In the genomic region with DNA sequence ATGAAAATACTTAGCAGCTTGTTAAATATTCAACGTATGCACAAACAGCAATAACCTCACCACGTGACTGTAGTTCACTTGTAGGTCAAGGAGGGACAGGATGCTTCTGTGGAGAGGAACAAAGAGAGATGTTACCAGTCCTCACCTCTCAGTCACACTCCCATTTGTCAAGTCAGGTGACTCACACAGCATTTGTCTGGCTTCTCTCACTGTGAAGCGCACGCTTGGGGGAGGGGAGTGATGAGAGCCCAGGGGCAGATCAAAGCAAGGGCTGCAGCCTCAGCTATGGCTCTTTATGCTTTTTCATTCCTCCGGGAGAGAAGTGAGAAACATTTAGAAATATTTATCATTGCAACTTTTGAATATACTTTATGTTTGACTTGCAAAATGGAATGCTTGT, we compare ENCODE assay signal across 8 cellular contexts. TPM values are rescaled to one million over a fixed set of nuclear protein-coding genes. Genes with fewer than 3 reads are reported as not detected.
DNase-seq lines count a peak whose midpoint lies in the region; ATAC-seq and TF ChIP-seq lines count a peak whose summit lies in the region.

No MANE protein-coding gene starts in this region.

- H3K27ac ChIP-seq in CD4-positive, alpha-beta T cell (ENCODE audit: low read depth, low read length) = no peak overlapping the region
- no peak overlapping the region for H3K27ac ChIP-seq in GM23338 (ENCODE audit: low read depth)

- no peak overlapping the region for H3K27ac Mint-ChIP-seq in CD4-positive, alpha-beta T cell
- H3K27ac Mint-ChIP-seq in GM23338 (no peak overlapping the region), osteocyte (ENCODE audit: unreplicated experiment) (no peak overlapping the region)

- H3K9me3 Mint-ChIP-seq in CD4-positive, alpha-beta T cell = no peaks in the 10 kb centered on the region
- H3K9me3 Mint-ChIP-seq in GM23338 (no peaks in the 10 kb centered on the region), osteocyte (ENCODE audit: unreplicated experiment) (no peaks in the 10 kb centered on the region)

- peaks cover 48% of the 10 kb centered on the region for H3K27me3 ChIP-seq in CD4-positive, alpha-beta T cell (ENCODE audit: control insufficient read depth, insufficient read depth, low read length)
- peaks cover 50% of the 10 kb centered on the region for H3K27me3 ChIP-seq in GM23338 (ENCODE audit: insufficient read depth)

- peak overlapping the region; percentile 50 for H3K4me3 Mint-ChIP-seq in CD4-positive, alpha-beta T cell
- H3K4me3 Mint-ChIP-seq in GM23338 (peak overlapping the region; percentile 52), osteocyte (ENCODE audit: unreplicated experiment) (no peak overlapping the region)

- H3K79me2 ChIP-seq in GM23338 (replicated peaks; ENCODE audit: insufficient read depth) = no peaks in the 10 kb centered on the region

- POLR2A ChIA-PET in CD4-positive, alpha-beta T cell (lab: Charles Lee) = no interaction called here

- H2AFZ ChIP-seq in GM23338 = no peak overlapping the region

- no peaks in the 10 kb centered on the region for H4K20me1 ChIP-seq in GM23338 (replicated peaks; ENCODE audit: insufficient read depth)

- H3K36me3 Mint-ChIP-seq in CD4-positive, alpha-beta T cell (ENCODE audit: low read depth) = no peaks in the 10 kb centered on the region
- no peaks in the 10 kb centered on the region; the same call in 2 of the 3 replicates for H3K36me3 Mint-ChIP-seq in GM23338 (ENCODE audit: low read depth)
- H3K36me3 Mint-ChIP-seq in osteocyte (ENCODE audit: unreplicated experiment) = no peaks in the 10 kb centered on the region

- peaks cover 80% of the 10 kb centered on the region for H3K27me3 Mint-ChIP-seq in CD4-positive, alpha-beta T cell
- H3K27me3 Mint-ChIP-seq in GM23338 (ENCODE audit: insufficient read depth, low read depth, poor library complexity) (peaks cover 41% of the 10 kb centered on the region), osteocyte (ENCODE audit: unreplicated experiment) (peaks cover 34% of the 10 kb centered on the region)

- peak overlapping the region; percentile 96 for H3K4me2 ChIP-seq in GM23338

- H3K4me1 ChIP-seq in GM23338 (ENCODE audit: insufficient read depth) = peaks cover 44% of the 10 kb centered on the region

- peaks cover 39% of the 10 kb centered on the region for H3K4me1 Mint-ChIP-seq in CD4-positive, alpha-beta T cell (ENCODE audit: low read depth)
- H3K4me1 Mint-ChIP-seq in GM23338 (peaks cover 51% of the 10 kb centered on the region), osteocyte (ENCODE audit: unreplicated experiment) (peaks cover 38% of the 10 kb centered on the region)

- intact Hi-C loops in CD4-positive, alpha-beta T cell (cut with DNase I, micrococcal nuclease) = no loop called here

- peak in 2 of 10 experiments; percentile 19 to 30 for DNase-seq in CD4-positive, alpha-beta T cell
- DNase-seq in GM23338 (ENCODE audit: low spot score) (peak; percentile 91), SHP77 treated with DMSO at 0.1 percent for 48 hours (lab: John Stamatoyannopoulos, UW) (peak; percentile 89), omental fat pad (ENCODE audit: low spot score) (no peak), osteocyte (ENCODE audit: extremely low spot score, unreplicated experiment) (no peak), MV-4-11 (lab: John Stamatoyannopoulos, UW) (no peak)
- peak; percentile 33 to 52 for DNase-seq in stimulated activated CD4-positive, alpha-beta T cell treated with anti-CD3 and anti-CD28 coated beads, Interleukin-15, amount 100 ng/mL, for 48 hours (ENCODE audit: low read depth in 2 of 2)

- H3K4me3 ChIP-seq in GM23338 = peak overlapping the region; percentile 18

- peak; percentile 67 for ATAC-seq in CD4-positive, alpha-beta T cell (ENCODE audit: poor library complexity)
- peak; percentile 30 for ATAC-seq in GM23338
- peak; percentile 59 for ATAC-seq in esophagus mucosa
- ATAC-seq in omental fat pad (ENCODE audit: low FRiP score) = no peak

- CTCF ChIA-PET in CD4-positive, alpha-beta T cell (lab: Charles Lee) = interaction anchor here (1.1 kb wide), 2 partner anchors 8 to 9 kb away, joined by 3 read pairs; no protein-coding TSS in a partner anchor

- no peaks in the 10 kb centered on the region for H3K9me2 ChIP-seq in GM23338 (ENCODE audit: insufficient read depth)

- 0 out of 2 replicates have a peak, but pooled peaks cover 8% of the 10 kb centered on the region for H3F3A ChIP-seq in GM23338 (replicated peaks; ENCODE audit: low read depth)

- TF ChIP-seq CTCF in CD4-positive, alpha-beta T cell (IDR thresholded peaks at IDR 0.05) = no peak
- TF ChIP-seq CTCF in GM23338 (conservative IDR thresholded peaks at IDR 0.05; ENCODE audit: low read depth in 2 of 2) (no peak), omental fat pad (IDR thresholded peaks at IDR 0.05) (no peak), osteocyte (IDR thresholded peaks at IDR 0.05) (no peak)

- no peaks in the 10 kb centered on the region for H3K9me3 ChIP-seq in CD4-positive, alpha-beta T cell (ENCODE audit: control insufficient read depth, low read length)

- no peaks in the 10 kb centered on the region for H3K36me3 ChIP-seq in GM23338 (ENCODE audit: insufficient read depth)

TF ChIP-seq in GM23338, 12 proteins besides CTCF, POLR2A, EP300 and RAD21:
- TF ChIP-seq, protein P1, sequence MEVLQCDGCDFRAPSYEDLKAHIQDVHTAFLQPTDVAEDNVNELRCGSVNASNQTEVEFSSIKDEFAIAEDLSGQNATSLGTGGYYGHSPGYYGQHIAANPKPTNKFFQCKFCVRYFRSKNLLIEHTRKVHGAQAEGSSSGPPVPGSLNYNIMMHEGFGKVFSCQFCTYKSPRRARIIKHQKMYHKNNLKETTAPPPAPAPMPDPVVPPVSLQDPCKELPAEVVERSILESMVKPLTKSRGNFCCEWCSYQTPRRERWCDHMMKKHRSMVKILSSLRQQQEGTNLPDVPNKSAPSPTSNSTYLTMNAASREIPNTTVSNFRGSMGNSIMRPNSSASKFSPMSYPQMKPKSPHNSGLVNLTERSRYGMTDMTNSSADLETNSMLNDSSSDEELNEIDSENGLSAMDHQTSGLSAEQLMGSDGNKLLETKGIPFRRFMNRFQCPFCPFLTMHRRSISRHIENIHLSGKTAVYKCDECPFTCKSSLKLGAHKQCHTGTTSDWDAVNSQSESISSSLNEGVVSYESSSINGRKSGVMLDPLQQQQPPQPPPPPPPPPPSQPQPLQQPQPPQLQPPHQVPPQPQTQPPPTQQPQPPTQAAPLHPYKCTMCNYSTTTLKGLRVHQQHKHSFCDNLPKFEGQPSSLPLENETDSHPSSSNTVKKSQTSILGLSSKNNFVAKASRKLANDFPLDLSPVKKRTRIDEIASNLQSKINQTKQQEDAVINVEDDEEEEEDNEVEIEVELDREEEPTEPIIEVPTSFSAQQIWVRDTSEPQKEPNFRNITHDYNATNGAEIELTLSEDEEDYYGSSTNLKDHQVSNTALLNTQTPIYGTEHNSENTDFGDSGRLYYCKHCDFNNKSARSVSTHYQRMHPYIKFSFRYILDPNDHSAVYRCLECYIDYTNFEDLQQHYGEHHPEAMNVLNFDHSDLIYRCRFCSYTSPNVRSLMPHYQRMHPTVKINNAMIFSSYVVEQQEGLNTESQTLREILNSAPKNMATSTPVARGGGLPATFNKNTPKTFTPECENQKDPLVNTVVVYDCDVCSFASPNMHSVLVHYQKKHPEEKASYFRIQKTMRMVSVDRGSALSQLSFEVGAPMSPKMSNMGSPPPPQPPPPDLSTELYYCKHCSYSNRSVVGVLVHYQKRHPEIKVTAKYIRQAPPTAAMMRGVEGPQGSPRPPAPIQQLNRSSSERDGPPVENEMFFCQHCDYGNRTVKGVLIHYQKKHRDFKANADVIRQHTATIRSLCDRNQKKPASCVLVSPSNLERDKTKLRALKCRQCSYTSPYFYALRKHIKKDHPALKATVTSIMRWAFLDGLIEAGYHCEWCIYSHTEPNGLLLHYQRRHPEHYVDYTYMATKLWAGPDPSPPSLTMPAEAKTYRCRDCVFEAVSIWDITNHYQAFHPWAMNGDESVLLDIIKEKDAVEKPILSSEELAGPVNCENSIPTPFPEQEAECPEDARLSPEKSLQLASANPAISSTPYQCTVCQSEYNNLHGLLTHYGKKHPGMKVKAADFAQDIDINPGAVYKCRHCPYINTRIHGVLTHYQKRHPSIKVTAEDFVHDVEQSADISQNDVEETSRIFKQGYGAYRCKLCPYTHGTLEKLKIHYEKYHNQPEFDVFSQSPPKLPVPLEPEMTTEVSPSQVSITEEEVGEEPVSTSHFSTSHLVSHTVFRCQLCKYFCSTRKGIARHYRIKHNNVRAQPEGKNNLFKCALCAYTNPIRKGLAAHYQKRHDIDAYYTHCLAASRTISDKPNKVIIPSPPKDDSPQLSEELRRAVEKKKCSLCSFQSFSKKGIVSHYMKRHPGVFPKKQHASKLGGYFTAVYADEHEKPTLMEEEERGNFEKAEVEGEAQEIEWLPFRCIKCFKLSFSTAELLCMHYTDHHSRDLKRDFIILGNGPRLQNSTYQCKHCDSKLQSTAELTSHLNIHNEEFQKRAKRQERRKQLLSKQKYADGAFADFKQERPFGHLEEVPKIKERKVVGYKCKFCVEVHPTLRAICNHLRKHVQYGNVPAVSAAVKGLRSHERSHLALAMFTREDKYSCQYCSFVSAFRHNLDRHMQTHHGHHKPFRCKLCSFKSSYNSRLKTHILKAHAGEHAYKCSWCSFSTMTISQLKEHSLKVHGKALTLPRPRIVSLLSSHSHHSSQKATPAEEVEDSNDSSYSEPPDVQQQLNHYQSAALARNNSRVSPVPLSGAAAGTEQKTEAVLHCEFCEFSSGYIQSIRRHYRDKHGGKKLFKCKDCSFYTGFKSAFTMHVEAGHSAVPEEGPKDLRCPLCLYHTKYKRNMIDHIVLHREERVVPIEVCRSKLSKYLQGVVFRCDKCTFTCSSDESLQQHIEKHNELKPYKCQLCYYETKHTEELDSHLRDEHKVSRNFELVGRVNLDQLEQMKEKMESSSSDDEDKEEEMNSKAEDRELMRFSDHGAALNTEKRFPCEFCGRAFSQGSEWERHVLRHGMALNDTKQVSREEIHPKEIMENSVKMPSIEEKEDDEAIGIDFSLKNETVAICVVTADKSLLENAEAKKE (CRISPR knock-in tag; IDR thresholded peaks at IDR 0.05) = 0 out of 2 replicates have a peak, but pooled peaks have one; percentile 1
- TF ChIP-seq, protein P2, sequence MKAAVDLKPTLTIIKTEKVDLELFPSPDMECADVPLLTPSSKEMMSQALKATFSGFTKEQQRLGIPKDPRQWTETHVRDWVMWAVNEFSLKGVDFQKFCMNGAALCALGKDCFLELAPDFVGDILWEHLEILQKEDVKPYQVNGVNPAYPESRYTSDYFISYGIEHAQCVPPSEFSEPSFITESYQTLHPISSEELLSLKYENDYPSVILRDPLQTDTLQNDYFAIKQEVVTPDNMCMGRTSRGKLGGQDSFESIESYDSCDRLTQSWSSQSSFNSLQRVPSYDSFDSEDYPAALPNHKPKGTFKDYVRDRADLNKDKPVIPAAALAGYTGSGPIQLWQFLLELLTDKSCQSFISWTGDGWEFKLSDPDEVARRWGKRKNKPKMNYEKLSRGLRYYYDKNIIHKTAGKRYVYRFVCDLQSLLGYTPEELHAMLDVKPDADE (IDR thresholded peaks at IDR 0.05) = no peak
- TF ChIP-seq CREB1 (CRISPR knock-in tag; IDR thresholded peaks at IDR 0.05; ENCODE audit: low read depth) = peak; percentile 42

RNA-seq across cellular contexts. Expression of a gene that starts 2.9 kb away (rescaled TPM):
- 1 to 10 TPM in 1 of 2 experiments, under 1 TPM in 1; 0.91 to 1.1 TPM for total RNA-seq in CD4-positive, alpha-beta T cell
- 0.04 and 0.17 TPM in 2 replicates for total RNA-seq in GM23338 (2014; rRNA removed; shearing (Covaris generic))
- polyA plus RNA-seq in GM23338 (2016; fragmentation: Nextera tagmentation; extraction: Ambion mirVana) = 0.03 and 0.05 TPM in 2 replicates
- total RNA-seq in esophagus mucosa = 3.1 TPM
- 1 to 10 TPM in 3 of 4 donors, under 1 TPM in 1; 0.24 to 3.5 (median 1.8) TPM for total RNA-seq in omental fat pad
- total RNA-seq in osteocyte = 1.6 and 2.3 TPM in 2 replicates

Comparison
In these comparisons a context has a peak if more than half of its experiments do, and no peak if none do; other contexts are left out.
1. DNase-seq: peak in GM23338 (single experiment), SHP77 treated with DMSO at 0.1 percent for 48 hours (single experiment) and stimulated activated CD4-positive, alpha-beta T cell treated with anti-CD3 and anti-CD28 coated beads, Interleukin-15, amount 100 ng/mL, for 48 hours (2 of 2); none in omental fat pad (single experiment), osteocyte (single experiment) and MV-4-11 (single experiment).